Comparison of ENCODE assay signal across 8 cellular contexts in the genomic region with DNA sequence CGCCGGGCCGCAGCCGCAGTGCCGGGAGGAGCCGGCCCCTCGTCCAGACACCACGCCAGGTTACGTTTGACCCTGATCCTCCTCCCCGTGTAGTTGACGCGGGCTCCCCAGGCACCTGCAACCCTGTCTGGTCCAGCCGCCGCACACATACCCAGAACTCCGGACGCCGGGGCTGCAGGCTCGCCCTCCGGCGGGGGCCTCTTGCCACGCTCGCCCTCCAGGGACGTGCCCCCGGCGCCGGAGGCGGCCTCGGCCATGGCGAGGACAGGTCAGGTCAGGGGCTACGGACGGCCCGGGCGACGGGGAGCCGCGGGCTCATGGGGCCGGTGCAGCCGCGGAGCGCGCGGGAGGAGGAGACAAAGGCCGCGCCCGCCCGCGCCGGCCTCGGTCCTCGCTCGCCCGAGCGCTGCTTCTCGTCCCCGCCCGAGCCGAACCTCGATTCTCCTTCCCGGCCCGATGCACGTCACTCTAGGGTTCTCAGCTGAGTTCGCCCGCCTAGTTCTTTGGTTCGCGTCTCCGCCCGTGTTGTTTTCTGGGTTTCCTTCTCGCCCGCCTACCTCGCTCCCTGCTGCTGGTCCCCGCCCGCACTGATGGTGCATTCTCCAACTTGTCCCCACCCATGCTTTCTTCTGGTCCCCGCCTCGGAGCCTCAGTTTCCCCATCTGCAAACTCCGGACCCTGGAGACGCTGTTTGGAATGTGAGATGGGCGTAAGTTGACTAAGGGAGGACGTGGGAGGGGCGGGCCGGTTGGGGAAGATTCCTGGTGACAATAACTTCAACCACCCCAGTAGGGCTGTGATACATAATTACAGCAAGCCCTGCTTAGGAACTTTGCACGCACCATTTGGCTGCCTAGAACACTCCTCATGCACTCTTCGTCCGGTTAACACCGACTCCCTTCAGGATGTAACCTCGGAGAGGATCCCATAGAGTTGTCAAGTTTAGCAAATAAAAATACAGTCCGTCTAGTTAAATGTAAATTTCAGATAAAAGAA.
DNase-seq lines count a peak whose midpoint lies in the region; ATAC-seq lines count a peak whose summit lies in the region.

A gene with protein sequence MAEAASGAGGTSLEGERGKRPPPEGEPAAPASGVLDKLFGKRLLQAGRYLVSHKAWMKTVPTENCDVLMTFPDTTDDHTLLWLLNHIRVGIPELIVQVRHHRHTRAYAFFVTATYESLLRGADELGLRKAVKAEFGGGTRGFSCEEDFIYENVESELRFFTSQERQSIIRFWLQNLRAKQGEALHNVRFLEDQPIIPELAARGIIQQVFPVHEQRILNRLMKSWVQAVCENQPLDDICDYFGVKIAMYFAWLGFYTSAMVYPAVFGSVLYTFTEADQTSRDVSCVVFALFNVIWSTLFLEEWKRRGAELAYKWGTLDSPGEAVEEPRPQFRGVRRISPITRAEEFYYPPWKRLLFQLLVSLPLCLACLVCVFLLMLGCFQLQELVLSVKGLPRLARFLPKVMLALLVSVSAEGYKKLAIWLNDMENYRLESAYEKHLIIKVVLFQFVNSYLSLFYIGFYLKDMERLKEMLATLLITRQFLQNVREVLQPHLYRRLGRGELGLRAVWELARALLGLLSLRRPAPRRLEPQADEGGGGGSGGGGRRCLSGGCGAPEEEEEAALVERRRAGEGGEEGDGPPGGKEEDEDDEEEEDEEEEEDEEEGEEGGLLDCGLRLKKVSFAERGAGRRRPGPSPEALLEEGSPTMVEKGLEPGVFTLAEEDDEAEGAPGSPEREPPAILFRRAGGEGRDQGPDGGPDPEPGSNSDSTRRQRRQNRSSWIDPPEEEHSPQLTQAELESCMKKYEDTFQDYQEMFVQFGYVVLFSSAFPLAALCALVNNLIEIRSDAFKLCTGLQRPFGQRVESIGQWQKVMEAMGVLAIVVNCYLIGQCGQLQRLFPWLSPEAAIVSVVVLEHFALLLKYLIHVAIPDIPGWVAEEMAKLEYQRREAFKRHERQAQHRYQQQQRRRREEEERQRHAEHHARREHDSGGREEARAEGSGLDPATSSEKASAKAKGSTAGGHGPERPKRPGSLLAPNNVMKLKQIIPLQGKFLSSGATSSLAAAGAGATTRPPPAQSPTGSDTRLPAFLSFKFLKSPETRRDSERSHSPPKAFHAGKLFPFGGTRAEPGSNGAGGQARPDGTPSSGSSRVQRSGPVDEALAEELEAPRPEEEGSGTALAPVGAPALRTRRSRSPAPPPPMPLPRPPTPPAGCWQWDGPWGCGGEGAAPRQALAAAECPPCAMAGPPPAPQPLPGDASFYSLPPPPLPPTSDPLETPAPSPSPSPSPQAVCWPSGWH (minus strand): TSS at position 442 of the 996 bp plus-strand sequence. CDS start 185 bp downstream, at position 257.

- peaks cover 8% of the 10 kb centered on the region for H3K36me3 ChIP-seq in iPS-15b (ENCODE audit: control insufficient read depth, insufficient read depth, low read length)

- peaks cover 8% of the 10 kb centered on the region for H3K27me3 ChIP-seq in iPS-15b (ENCODE audit: control insufficient read depth, insufficient read depth, low read length)

- no peaks in the 10 kb centered on the region for H3K9me3 ChIP-seq in iPS-15b (ENCODE audit: control insufficient read depth, insufficient read depth, low read length)

- peaks cover 2% of the 10 kb centered on the region for H3K4me1 ChIP-seq in iPS-15b (ENCODE audit: control insufficient read depth, insufficient read depth, low read length)

- ATAC-seq in HG02973 (IDR thresholded peaks at IDR 0.05; ENCODE audit: unreplicated experiment), result peak; percentile 39
- no peak for ATAC-seq in HG02938 (IDR thresholded peaks at IDR 0.05; ENCODE audit: unreplicated experiment)

- H3K4me3 ChIP-seq in iPS-15b (ENCODE audit: low read depth, low read length) (peak within 1 kb of the TSS; percentile 78), skeletal muscle cell (ENCODE audit: low read depth, low read length) (peak within 1 kb of the TSS; percentile 79)

- no peak within 1 kb of the TSS for H3K9ac ChIP-seq in iPS-15b (ENCODE audit: low read depth, low read length)

- DNase-seq in GM04503 (ENCODE audit: low read depth) (peak; percentile 96), NCI-H2171 (lab: John Stamatoyannopoulos, UW) (peak; percentile 97), UCSD-AML1 (lab: John Stamatoyannopoulos, UW; ENCODE audit: unreplicated experiment) (peak; percentile 96), brain pericyte (ENCODE audit: low read depth, low spot score) (peak; percentile 91), skeletal muscle cell (ENCODE audit: low read depth) (peak; percentile 98)
